ENCODE assay signal across 1 cellular context in genomic region chr17:16443390-16444257, GRCh38.
TF ChIP-seq lines count a peak whose summit lies in the region.

No MANE protein-coding gene starts in this region.

TF ChIP-seq in HCT116, 20 proteins besides CTCF, POLR2A, EP300 and RAD21:
- TF ChIP-seq REST (IDR thresholded peaks at IDR 0.05; ENCODE audit: low read depth) = no peak
- TF ChIP-seq SP1 (IDR thresholded peaks at IDR 0.05; ENCODE audit: low read depth) = no peak
- no peak for TF ChIP-seq ELF1 (IDR thresholded peaks at IDR 0.05; ENCODE audit: borderline replicate concordance, low read depth)
- TF ChIP-seq EZH2phosphoT487 (IDR thresholded peaks at IDR 0.05; ENCODE audit: borderline replicate concordance) = no peak
- no peak for TF ChIP-seq YY1 (IDR thresholded peaks at IDR 0.05; ENCODE audit: extremely low read depth, insufficient replicate concordance, low read depth, low read length)
- peak; percentile 33; the same call in 1 of the 2 replicates for TF ChIP-seq SIN3A (IDR thresholded peaks at IDR 0.05; ENCODE audit: low read depth)
- TF ChIP-seq ZBTB33 (IDR thresholded peaks at IDR 0.05; ENCODE audit: extremely low read depth, insufficient replicate concordance, low read length) = no peak
- no peak for TF ChIP-seq ZNF274 (IDR thresholded peaks at IDR 0.05; ENCODE audit: low read depth, low read length)
- TF ChIP-seq EZH2 (IDR thresholded peaks at IDR 0.05) = no peak
- no peak for TF ChIP-seq FOSL1 (IDR thresholded peaks at IDR 0.05; ENCODE audit: low read depth)
- no peak for TF ChIP-seq CBX3 (IDR thresholded peaks at IDR 0.05; ENCODE audit: low read depth)
- TF ChIP-seq POLR2AphosphoS5 (IDR thresholded peaks at IDR 0.05; ENCODE audit: low read depth, low read length) = peak; percentile 35
- peak; percentile 12 for TF ChIP-seq JUND (IDR thresholded peaks at IDR 0.05)
- no peak for TF ChIP-seq ATF3 (IDR thresholded peaks at IDR 0.05)
- no peak for TF ChIP-seq TCF7L2 (IDR thresholded peaks at IDR 0.05; ENCODE audit: borderline replicate concordance, extremely low read depth, insufficient read depth, insufficient read length)
- TF ChIP-seq MAX (IDR thresholded peaks at IDR 0.05) = no peak
- TF ChIP-seq EGR1 (IDR thresholded peaks at IDR 0.05; ENCODE audit: low read depth) = no peak
- TF ChIP-seq ZFX (IDR thresholded peaks at IDR 0.05) = no peak
- TF ChIP-seq CEBPB (IDR thresholded peaks at IDR 0.05; ENCODE audit: low read depth) = no peak
- no peak for TF ChIP-seq SRF (IDR thresholded peaks at IDR 0.05; ENCODE audit: low read depth)
